ENCODE assay signal across 9 cellular contexts in genomic region chr10:96025566-96025965, GRCh38. TPM values are rescaled to one million over a fixed set of nuclear protein-coding genes. Genes with fewer than 3 reads are reported as not detected.
DNase-seq lines count a peak whose midpoint lies in the region; ATAC-seq, FAIRE-seq and TF ChIP-seq lines count a peak whose summit lies in the region.
"Had no signal": no experiment of that assay in that cellular context is flagged by ENCODE, and none has a peak within 500 bp of the region (broad histone marks: within the 10 kb centered on the region; RNA-seq: fewer than 3 reads in every experiment).

No MANE protein-coding gene starts in this region.

- no peak overlapping the region for H3K56ac ChIP-seq in IMR-90 (ENCODE audit: extremely low read depth, insufficient read depth, low read length)

- H3F3A ChIP-seq in smooth muscle cell (ENCODE audit: low read depth), result no peaks in the 10 kb centered on the region

- H3K4me1 ChIP-seq in IMR-90 (ENCODE audit: control insufficient read depth, insufficient read depth, low read length) (no peaks in the 10 kb centered on the region), smooth muscle cell (ENCODE audit: low read depth) (no peaks in the 10 kb centered on the region)

- H2AK9ac ChIP-seq in IMR-90 (replicated peaks; ENCODE audit: low read depth, low read length, poor library complexity), result no peak overlapping the region

- DNase-seq in SIG-M5 treated with dmso at 0.1 percent for 504 hours (lab: John Stamatoyannopoulos, UW; ENCODE audit: unreplicated experiment), result peak; percentile 31
- no peak for DNase-seq in SIG-M5 (lab: John Stamatoyannopoulos, UW)
- DNase-seq in IMR-90, result peak; percentile 6
- DNase-seq in cerebellar cortex (ENCODE audit: low spot score), result peak; percentile 4
- DNase-seq in smooth muscle cell (lab: John Stamatoyannopoulos, UW; ENCODE audit: unreplicated experiment), result no peak
- DNase-seq in RCC 7860 (ENCODE audit: low spot score), result no peak

- no peak overlapping the region for H3K23ac ChIP-seq in IMR-90 (ENCODE audit: low read depth, low read length)

- no peak for FAIRE-seq in RCC 7860 (lab: Jason Lieb, UNC)
- FAIRE-seq: D721Med had no signal

- H3K27me3 ChIP-seq in IMR-90 (ENCODE audit: control insufficient read depth, insufficient read depth, low read length), result peaks cover 6% of the 10 kb centered on the region; the same call in 1 of the 2 replicates
- no peaks in the 10 kb centered on the region for H3K27me3 ChIP-seq in smooth muscle cell (ENCODE audit: low read depth)

- dilution Hi-C loops in IMR-90 (cut with HindIII; ENCODE audit: low sequenced_read_pairs, unreplicated experiment), result no loop called here

- no peak overlapping the region for H4K91ac ChIP-seq in IMR-90 (ENCODE audit: insufficient read depth, low read depth, low read length)

- no peak overlapping the region for H3K4me2 ChIP-seq in IMR-90 (ENCODE audit: low read depth, low read length)
- no peak overlapping the region for H3K4me2 ChIP-seq in smooth muscle cell

- in situ Hi-C loops in IMR-90 (cut with MboI; ENCODE audit: low sequenced_read_pairs), result no loop called here

- no CpG with 5 or more reads among the region's 3 CpGs for WGBS in IMR-90 (ENCODE audit: extremely low coverage in 2 of 2, insufficient read length in 1 of 2), 2 experiments
- WGBS in smooth muscle cell (ENCODE audit: low lambda C conversion rate), result 71% methylated on average over 3 of the region's 3 CpGs

- H3K79me1 ChIP-seq in IMR-90 (ENCODE audit: low read depth in 1 of 2, low read length in 2 of 2), result no peaks in the 10 kb centered on the region

- no peak for TF ChIP-seq POLR2A in IMR-90 (IDR thresholded peaks at IDR 0.05; ENCODE audit: low read depth, low read length)

- H2BK120ac ChIP-seq in IMR-90 (ENCODE audit: low read depth, low read length), result no peak overlapping the region

- no peak overlapping the region for H3K14ac ChIP-seq in IMR-90 (replicated peaks; ENCODE audit: low read depth, low read length)

- H3K9ac ChIP-seq in IMR-90 (ENCODE audit: low read depth, low read length), result no peak overlapping the region
- H3K9ac ChIP-seq in smooth muscle cell (ENCODE audit: low read depth), result no peak overlapping the region

- POLR2A ChIA-PET in IMR-90 (lab: Charles Lee; ENCODE audit: unreplicated experiment), result no interaction called here

- no peak for TF ChIP-seq RAD21 in IMR-90 (IDR thresholded peaks at IDR 0.05; ENCODE audit: low read length)

- no peaks in the 10 kb centered on the region for H3K79me2 ChIP-seq in smooth muscle cell (ENCODE audit: low read depth)

- H2BK15ac ChIP-seq in IMR-90 (ENCODE audit: low read depth, low read length), result no peak overlapping the region

- intact Hi-C loops in IMR-90 (cut with micrococcal nuclease), result no loop called here

- H3K4ac ChIP-seq in IMR-90 (ENCODE audit: low read depth, low read length), result no peak overlapping the region

- no peak overlapping the region for H3K27ac ChIP-seq in IMR-90 (ENCODE audit: insufficient read depth, low read length)
- H3K27ac ChIP-seq in smooth muscle cell (ENCODE audit: low read depth), result no peak overlapping the region

- H4K5ac ChIP-seq in IMR-90 (ENCODE audit: low read depth, low read length), result no peak overlapping the region

- no peak overlapping the region for H2AFZ ChIP-seq in IMR-90 (replicated peaks; ENCODE audit: low read length, poor library complexity)
- H2AFZ ChIP-seq in smooth muscle cell (ENCODE audit: low read depth), result no peak overlapping the region

- H4K20me1 ChIP-seq in IMR-90 (ENCODE audit: insufficient read depth, low read length) (no peaks in the 10 kb centered on the region), smooth muscle cell (ENCODE audit: low read depth) (no peaks in the 10 kb centered on the region)

- no peak overlapping the region for H2BK5ac ChIP-seq in IMR-90 (ENCODE audit: low read depth, low read length, poor library complexity, severe bottlenecking)

- ATAC-seq in IMR-90 (ENCODE audit: low read depth) (peak; percentile 51; the same call in 1 of the 2 replicates), GM21390 (IDR thresholded peaks at IDR 0.05; ENCODE audit: unreplicated experiment) (no peak), HG02938 (IDR thresholded peaks at IDR 0.05; ENCODE audit: unreplicated experiment) (no peak)

- H2BK20ac ChIP-seq in IMR-90 (ENCODE audit: low read depth, low read length), result no peak overlapping the region

- H2AK5ac ChIP-seq in IMR-90 (ENCODE audit: low read depth, low read length), result no peak overlapping the region

- CTCF ChIA-PET in IMR-90 (lab: Yijun Ruan, JAX), result no interaction called here

- H3K36me3 ChIP-seq in IMR-90 (ENCODE audit: control insufficient read depth, insufficient read depth, low read length) (no peaks in the 10 kb centered on the region), smooth muscle cell (ENCODE audit: low read depth) (no peaks in the 10 kb centered on the region)

- no TSS peak for BruUV-seq in IMR-90 (replicated peaks; lab: Mats Ljungman, UMichigan)

- TF ChIP-seq CTCF in IMR-90 (conservative IDR thresholded peaks at IDR 0.05; ENCODE audit: low read depth, low read length) (no peak), smooth muscle cell (IDR thresholded peaks at IDR 0.05; ENCODE audit: borderline replicate concordance, insufficient read depth, poor library complexity, severe bottlenecking) (peak; percentile 4)

- no peaks in the 10 kb centered on the region for H3K9me1 ChIP-seq in IMR-90 (ENCODE audit: insufficient read depth, low read length)

- H3K4me3 ChIP-seq in IMR-90 (ENCODE audit: insufficient read depth, low read depth, low read length), result no peak overlapping the region
- H3K4me3 ChIP-seq in smooth muscle cell, result no peak overlapping the region

- H3K9me3 ChIP-seq in IMR-90 (ENCODE audit: control insufficient read depth, insufficient read depth, low read length) (no peaks in the 10 kb centered on the region), smooth muscle cell (replicated peaks; ENCODE audit: low read depth) (no peaks in the 10 kb centered on the region)

- H4K8ac ChIP-seq in IMR-90 (ENCODE audit: low read depth in 2 of 2, low read length in 2 of 2), result no peak overlapping the region

- H3K18ac ChIP-seq in IMR-90 (ENCODE audit: low read depth, low read length), result no peak overlapping the region

TF ChIP-seq in IMR-90, 13 proteins besides CTCF, POLR2A, EP300 and RAD21:
- TF ChIP-seq ELK1 (IDR thresholded peaks at IDR 0.05; ENCODE audit: borderline replicate concordance, low read depth, low read length), result no peak
- no peak for TF ChIP-seq USF2 (IDR thresholded peaks at IDR 0.05; ENCODE audit: low read depth, low read length)
- no peak for TF ChIP-seq RCOR1 (IDR thresholded peaks at IDR 0.05; ENCODE audit: insufficient replicate concordance, low read length)
- TF ChIP-seq MXI1 (IDR thresholded peaks at IDR 0.05; ENCODE audit: borderline replicate concordance, low read depth, low read length), result no peak
- TF ChIP-seq MAZ (IDR thresholded peaks at IDR 0.05; ENCODE audit: borderline replicate concordance, low read depth, low read length), result no peak
- no peak for TF ChIP-seq MAFK (IDR thresholded peaks at IDR 0.05; ENCODE audit: low read depth, low read length)
- no peak for TF ChIP-seq NFE2L2 (IDR thresholded peaks at IDR 0.05; ENCODE audit: low read depth, low read length)
- no peak for TF ChIP-seq FOS (IDR thresholded peaks at IDR 0.05; ENCODE audit: low read depth, low read length)
- TF ChIP-seq BHLHE40 (IDR thresholded peaks at IDR 0.05; ENCODE audit: low read depth, low read length), result no peak
- no peak for TF ChIP-seq RFX5 (IDR thresholded peaks at IDR 0.05; ENCODE audit: low read depth, low read length)
- TF ChIP-seq CEBPB (IDR thresholded peaks at IDR 0.05; ENCODE audit: low read depth, low read length), result no peak
- TF ChIP-seq SMC3 (IDR thresholded peaks at IDR 0.05; ENCODE audit: low read depth, low read length), result no peak
- TF ChIP-seq CHD1 (IDR thresholded peaks at IDR 0.05; ENCODE audit: low read depth, low read length), result no peak

RNA-seq across cellular contexts. Expression of gene CCNJ, which starts 17.8 kb away (rescaled TPM):
- total RNA-seq in IMR-90 (2012; rRNA removed) (10.0 and 10.3 TPM in 2 replicates), smooth muscle cell (8.8 and 13.2 TPM in 2 replicates)
- polyA plus RNA-seq in IMR-90 (2012; rRNA removed) (4.8 and 5.4 TPM in 2 replicates), smooth muscle cell (5.2 and 5.4 TPM in 2 replicates)
- 2.2 and 2.5 TPM in 2 replicates for polyA plus RNA-seq in IMR-90 (2012; cell fraction: cytosol; rRNA removed)
- 5.1 and 9.6 TPM in 2 replicates for polyA plus RNA-seq in IMR-90 (2012; cell fraction: nucleus; rRNA removed; ENCODE audit: low replicate concordance)

Comparison
In these comparisons a context has a peak if more than half of its experiments do, and no peak if none do; other contexts are left out.
1. DNase-seq: peak in SIG-M5 treated with dmso at 0.1 percent for 504 hours (single experiment), IMR-90 (single experiment) and cerebellar cortex (single experiment); none in SIG-M5 (single experiment), smooth muscle cell (single experiment) and RCC 7860 (single experiment).